16 cellular contexts compared by ENCODE assay signal in the genomic region with DNA sequence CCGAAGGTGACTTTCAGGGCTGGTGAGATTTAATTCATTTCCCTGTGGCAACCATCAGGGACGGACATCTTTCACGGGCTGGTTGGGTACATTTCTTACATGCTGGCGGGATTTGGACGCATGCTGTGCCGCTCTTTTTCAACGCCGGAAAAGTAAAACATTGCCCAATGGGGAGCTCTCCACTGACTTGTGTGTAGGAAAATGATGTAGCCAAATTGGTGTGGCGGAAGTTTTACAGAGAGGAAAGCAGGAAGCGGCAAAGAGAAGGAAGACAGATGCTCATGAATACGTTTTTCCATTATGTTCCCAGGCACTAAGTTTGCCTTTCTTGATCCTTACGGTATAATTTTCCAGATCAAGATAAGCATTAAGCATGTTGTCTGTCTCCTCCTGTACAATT.
DNase-seq lines count a peak whose midpoint lies in the region; ATAC-seq and TF ChIP-seq lines count a peak whose summit lies in the region.
"Had no signal": no experiment of that assay in that cellular context is flagged by ENCODE, and none has a peak within 500 bp of the region (broad histone marks: within the 10 kb centered on the region; RNA-seq: fewer than 3 reads in every experiment).

No MANE protein-coding gene starts in this region.

- TF ChIP-seq RAD21 in neural cell (conservative IDR thresholded peaks at IDR 0.05): no peak

- H3K36me3 ChIP-seq in ACC112 (ENCODE audit: insufficient read depth, low read length): no peaks in the 10 kb centered on the region
- no peaks in the 10 kb centered on the region for H3K36me3 ChIP-seq in neural cell (ENCODE audit: insufficient read depth, low read length)
- no peaks in the 10 kb centered on the region for H3K36me3 ChIP-seq in upper lobe of right lung
- no peaks in the 10 kb centered on the region for H3K36me3 ChIP-seq in MM.1S (replicated peaks; ENCODE audit: insufficient read depth, low read length)
- H3K36me3 ChIP-seq: HAP-1 had no signal

- no peak for TF ChIP-seq CTCF in neural cell (IDR thresholded peaks at IDR 0.05; ENCODE audit: poor library complexity, severe bottlenecking)
- TF ChIP-seq CTCF in upper lobe of right lung (IDR thresholded peaks at IDR 0.05): no peak
- TF ChIP-seq CTCF in MM.1S (IDR thresholded peaks at IDR 0.05; ENCODE audit: low read length): no peak

- H4K20me1 ChIP-seq in neural cell (ENCODE audit: insufficient read depth) (no peaks in the 10 kb centered on the region), MM.1S (ENCODE audit: insufficient read depth, low read length) (no peaks in the 10 kb centered on the region)

- H3K9ac ChIP-seq in neural cell (ENCODE audit: low read length) (no peak overlapping the region), MM.1S (ENCODE audit: low read length) (no peak overlapping the region)

- H3K9me3 ChIP-seq in neural cell (ENCODE audit: low read length) (no peaks in the 10 kb centered on the region), upper lobe of right lung (no peaks in the 10 kb centered on the region), MM.1S (replicated peaks; ENCODE audit: insufficient read depth, low read length) (no peaks in the 10 kb centered on the region)
- H3K9me3 ChIP-seq: HAP-1 had no signal

- H2AFZ ChIP-seq in ACC112 (ENCODE audit: low read length, unreplicated experiment): peak overlapping the region; percentile 25
- H2AFZ ChIP-seq in neural cell (ENCODE audit: low read depth, low read length): no peak overlapping the region
- no peak overlapping the region for H2AFZ ChIP-seq in MM.1S (ENCODE audit: low read length)

- H3K27me3 ChIP-seq in ACC112 (ENCODE audit: insufficient read depth, low read length) (no peaks in the 10 kb centered on the region), neural cell (ENCODE audit: insufficient read depth, low read depth, low read length) (no peaks in the 10 kb centered on the region), upper lobe of right lung (peaks cover 6% of the 10 kb centered on the region), MM.1S (replicated peaks; ENCODE audit: insufficient read depth, low read length) (no peaks in the 10 kb centered on the region)

- intact Hi-C loops in upper lobe of right lung (cut with DNase I): no loop called here

- H3F3A ChIP-seq in neural cell (ENCODE audit: insufficient read depth, low read length, poor library complexity, severe bottlenecking) (no peaks in the 10 kb centered on the region), MM.1S (ENCODE audit: insufficient read depth, low read length) (no peaks in the 10 kb centered on the region)

- ATAC-seq in HG02870 (IDR thresholded peaks at IDR 0.05; ENCODE audit: unreplicated experiment) (no peak), upper lobe of right lung (no peak), HG02885 (IDR thresholded peaks at IDR 0.05; ENCODE audit: poor library complexity, unreplicated experiment) (no peak)
- ATAC-seq: GM12878 had no signal

- H3K27ac ChIP-seq in ACC112 (ENCODE audit: low read depth, low read length) (peak overlapping the region; percentile 85; the same call in 1 of the 2 replicates), neural cell (ENCODE audit: low read length) (no peak overlapping the region), upper lobe of right lung (no peak overlapping the region), MM.1S (ENCODE audit: low read length) (no peak overlapping the region)
- H3K27ac ChIP-seq: HL-60 had no signal

- no peak overlapping the region for H3K4me2 ChIP-seq in neural cell (ENCODE audit: low read length)
- no peak overlapping the region for H3K4me2 ChIP-seq in MM.1S (ENCODE audit: low read depth, low read length)

- DNase-seq in RPMI7951 (ENCODE audit: low read depth) (peak; percentile 56), dermis blood vessel endothelial cell (peak; percentile 19), upper lobe of right lung (no peak), MM.1S (no peak)
- DNase-seq: 8988T; Calu3; CD4-positive, alpha-beta T cell; DMS 273 treated with DMSO at 0.1 percent for 48 hours; GOT3 had no signal

- no peak for TF ChIP-seq EP300 in neural cell (conservative IDR thresholded peaks at IDR 0.05; ENCODE audit: poor library complexity, severe bottlenecking)

- H3K4me3 ChIP-seq in ACC112 (ENCODE audit: low read depth, low read length) (no peak overlapping the region), neural cell (ENCODE audit: low read length) (no peak overlapping the region), upper lobe of right lung (no peak overlapping the region), MM.1S (ENCODE audit: low read length) (no peak overlapping the region)
- H3K4me3 ChIP-seq: GM12878, HAP-1 had no signal

- H3K4me1 ChIP-seq in ACC112 (ENCODE audit: control insufficient read depth, insufficient read depth, low read length, unreplicated experiment) (peaks cover 57% of the 10 kb centered on the region), upper lobe of right lung (no peaks in the 10 kb centered on the region), MM.1S (ENCODE audit: low read length) (no peaks in the 10 kb centered on the region)
- H3K4me1 ChIP-seq: HAP-1 had no signal

- H3K9me2 ChIP-seq in neural cell (ENCODE audit: insufficient read depth, low read length) (no peaks in the 10 kb centered on the region), MM.1S (replicated peaks; ENCODE audit: insufficient read depth, low read length) (no peaks in the 10 kb centered on the region)

- H3K79me2 ChIP-seq in ACC112 (ENCODE audit: control insufficient read depth, insufficient read depth, low read length, unreplicated experiment) (no peaks in the 10 kb centered on the region), neural cell (replicated peaks; ENCODE audit: insufficient read depth, low read length) (no peaks in the 10 kb centered on the region), MM.1S (ENCODE audit: low read length) (no peaks in the 10 kb centered on the region)

TF ChIP-seq in neural cell, 6 proteins besides CTCF, POLR2A, EP300 and RAD21:
- no peak for TF ChIP-seq SMC3 (conservative IDR thresholded peaks at IDR 0.05; ENCODE audit: poor library complexity)
- TF ChIP-seq POLR2AphosphoS5 (IDR thresholded peaks at IDR 0.05): no peak
- TF ChIP-seq, protein P1, sequence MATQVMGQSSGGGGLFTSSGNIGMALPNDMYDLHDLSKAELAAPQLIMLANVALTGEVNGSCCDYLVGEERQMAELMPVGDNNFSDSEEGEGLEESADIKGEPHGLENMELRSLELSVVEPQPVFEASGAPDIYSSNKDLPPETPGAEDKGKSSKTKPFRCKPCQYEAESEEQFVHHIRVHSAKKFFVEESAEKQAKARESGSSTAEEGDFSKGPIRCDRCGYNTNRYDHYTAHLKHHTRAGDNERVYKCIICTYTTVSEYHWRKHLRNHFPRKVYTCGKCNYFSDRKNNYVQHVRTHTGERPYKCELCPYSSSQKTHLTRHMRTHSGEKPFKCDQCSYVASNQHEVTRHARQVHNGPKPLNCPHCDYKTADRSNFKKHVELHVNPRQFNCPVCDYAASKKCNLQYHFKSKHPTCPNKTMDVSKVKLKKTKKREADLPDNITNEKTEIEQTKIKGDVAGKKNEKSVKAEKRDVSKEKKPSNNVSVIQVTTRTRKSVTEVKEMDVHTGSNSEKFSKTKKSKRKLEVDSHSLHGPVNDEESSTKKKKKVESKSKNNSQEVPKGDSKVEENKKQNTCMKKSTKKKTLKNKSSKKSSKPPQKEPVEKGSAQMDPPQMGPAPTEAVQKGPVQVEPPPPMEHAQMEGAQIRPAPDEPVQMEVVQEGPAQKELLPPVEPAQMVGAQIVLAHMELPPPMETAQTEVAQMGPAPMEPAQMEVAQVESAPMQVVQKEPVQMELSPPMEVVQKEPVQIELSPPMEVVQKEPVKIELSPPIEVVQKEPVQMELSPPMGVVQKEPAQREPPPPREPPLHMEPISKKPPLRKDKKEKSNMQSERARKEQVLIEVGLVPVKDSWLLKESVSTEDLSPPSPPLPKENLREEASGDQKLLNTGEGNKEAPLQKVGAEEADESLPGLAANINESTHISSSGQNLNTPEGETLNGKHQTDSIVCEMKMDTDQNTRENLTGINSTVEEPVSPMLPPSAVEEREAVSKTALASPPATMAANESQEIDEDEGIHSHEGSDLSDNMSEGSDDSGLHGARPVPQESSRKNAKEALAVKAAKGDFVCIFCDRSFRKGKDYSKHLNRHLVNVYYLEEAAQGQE (IDR thresholded peaks at IDR 0.05; ENCODE audit: borderline replicate concordance): peak; percentile 75
- TF ChIP-seq MXI1 (conservative IDR thresholded peaks at IDR 0.05; ENCODE audit: poor library complexity, severe bottlenecking): no peak
- no peak for TF ChIP-seq EZH2 (IDR thresholded peaks at IDR 0.05; ENCODE audit: borderline replicate concordance, insufficient read depth, low read length, poor library complexity, severe bottlenecking)

Comparison
In these comparisons a context has a peak if more than half of its experiments do, and no peak if none do; other contexts are left out.
1. DNase-seq: peak in RPMI7951 (single experiment) and dermis blood vessel endothelial cell (single experiment); none in upper lobe of right lung (single experiment) and MM.1S (single experiment).